Comparison of ENCODE assay signal across 11 cellular contexts in genomic region chr9:111938427-111938800, GRCh38. TPM values are rescaled to one million over a fixed set of nuclear protein-coding genes. Genes with fewer than 3 reads are reported as not detected.
A peak's percentile ranks its signal among the peaks of the same experiment; 100 is the strongest.
DNase-seq lines count a peak whose midpoint lies in the region; ATAC-seq and TF ChIP-seq lines count a peak whose summit lies in the region.
"Had no signal": no experiment of that assay in that cellular context is flagged by ENCODE, and none has a peak within 500 bp of the region (broad histone marks: within the 10 kb centered on the region; RNA-seq: fewer than 3 reads in every experiment).

No MANE protein-coding gene starts in this region.

- no peak for DNase-seq in activated T-helper 2 cell treated with anti-CD3 and anti-CD28 coated beads, Interferon-gamma antibody, Interleukin-2, Interleukin-4, amounts not matched to agents 10 μg/mL and 5 μg/mL and 100 μg/mL, durations not matched to agents 14 hours and 24 hours and 36 hours (ENCODE audit: low spot score)
- no peak for DNase-seq in naive thymus-derived CD8-positive, alpha-beta T cell
- DNase-seq in SW480 (ENCODE audit: low spot score) (no peak), islet precursor cell (no peak), anterior cingulate cortex (lab: John Stamatoyannopoulos, UW) (no peak)
- DNase-seq: midbrain, NCI-H1092 treated with DMSO at 0.1 percent for 48 hours had no signal

- H3K4me3 ChIP-seq in DOHH2 (ENCODE audit: low read length), result no peak overlapping the region

- H3K4me2 ChIP-seq in DOHH2 (ENCODE audit: low read length), result peak overlapping the region; percentile 30

- H3K27me3 Mint-ChIP-seq in activated T-helper 2 cell treated with anti-CD3 and anti-CD28 coated beads, Interferon-gamma antibody, Interleukin-2, Interleukin-4, amounts not matched to agents 10 μg/mL and 5 μg/mL and 100 μg/mL, durations not matched to agents 14 hours and 24 hours and 36 hours (ENCODE audit: low read depth), result no peaks in the 10 kb centered on the region
- no peaks in the 10 kb centered on the region for H3K27me3 Mint-ChIP-seq in naive thymus-derived CD8-positive, alpha-beta T cell

- H3K27me3 ChIP-seq in DOHH2 (ENCODE audit: control insufficient read depth, low read length), result no peaks in the 10 kb centered on the region
- H3K27me3 ChIP-seq: foreskin keratinocyte had no signal

- H3K27ac ChIP-seq in DOHH2 (ENCODE audit: low read depth, low read length), result no peak overlapping the region
- H3K27ac ChIP-seq: foreskin keratinocyte had no signal

- H3K9me2 ChIP-seq in DOHH2 (replicated peaks; ENCODE audit: control insufficient read depth, low read length), result no peaks in the 10 kb centered on the region

- peak; percentile 11 for ATAC-seq in GM19397 (IDR thresholded peaks at IDR 0.05; ENCODE audit: unreplicated experiment)
- no peak for ATAC-seq in naive thymus-derived CD8-positive, alpha-beta T cell
- no peak for ATAC-seq in HG03378 (IDR thresholded peaks at IDR 0.05; ENCODE audit: unreplicated experiment)
- ATAC-seq: foreskin keratinocyte had no signal

- H3K4me1 ChIP-seq in DOHH2 (ENCODE audit: control insufficient read depth, low read length), result peaks cover 14% of the 10 kb centered on the region
- H3K4me1 ChIP-seq: foreskin keratinocyte had no signal

- peaks cover 23% of the 10 kb centered on the region for H3K4me1 Mint-ChIP-seq in activated T-helper 2 cell treated with anti-CD3 and anti-CD28 coated beads, Interferon-gamma antibody, Interleukin-2, Interleukin-4, amounts not matched to agents 10 μg/mL and 5 μg/mL and 100 μg/mL, durations not matched to agents 14 hours and 24 hours and 36 hours (ENCODE audit: low read depth)
- H3K4me1 Mint-ChIP-seq in naive thymus-derived CD8-positive, alpha-beta T cell, result peaks cover 22 to 33% (median 31%) of the 10 kb centered on the region in 4 donors

- TF ChIP-seq CTCF in DOHH2 (IDR thresholded peaks at IDR 0.05; ENCODE audit: low read depth, low read length, poor library complexity, severe bottlenecking), result no peak

- H4K20me1 ChIP-seq in DOHH2 (ENCODE audit: control insufficient read depth, insufficient read depth, low read depth, low read length), result no peaks in the 10 kb centered on the region

- H3K79me2 ChIP-seq in DOHH2 (ENCODE audit: control insufficient read depth, low read length), result no peaks in the 10 kb centered on the region

- H3K9me3 Mint-ChIP-seq in activated T-helper 2 cell treated with anti-CD3 and anti-CD28 coated beads, Interferon-gamma antibody, Interleukin-2, Interleukin-4, amounts not matched to agents 10 μg/mL and 5 μg/mL and 100 μg/mL, durations not matched to agents 14 hours and 24 hours and 36 hours, result no peaks in the 10 kb centered on the region
- peaks cover 0 to 14% (median 0%) of the 10 kb centered on the region in 9 donors for H3K9me3 Mint-ChIP-seq in naive thymus-derived CD8-positive, alpha-beta T cell

- peak overlapping the region; percentile 1 for H3K4me3 Mint-ChIP-seq in activated T-helper 2 cell treated with anti-CD3 and anti-CD28 coated beads, Interferon-gamma antibody, Interleukin-2, Interleukin-4, amounts not matched to agents 10 μg/mL and 5 μg/mL and 100 μg/mL, durations not matched to agents 14 hours and 24 hours and 36 hours (ENCODE audit: low read depth)
- peak overlapping the region in 9 of 10 donors; percentile 17 to 80 (median 73) for H3K4me3 Mint-ChIP-seq in naive thymus-derived CD8-positive, alpha-beta T cell

- peaks cover 36% of the 10 kb centered on the region for H3K36me3 Mint-ChIP-seq in activated T-helper 2 cell treated with anti-CD3 and anti-CD28 coated beads, Interferon-gamma antibody, Interleukin-2, Interleukin-4, amounts not matched to agents 10 μg/mL and 5 μg/mL and 100 μg/mL, durations not matched to agents 14 hours and 24 hours and 36 hours (ENCODE audit: low read depth)
- peaks cover 0 to 22% (median 13%) of the 10 kb centered on the region in 3 donors for H3K36me3 Mint-ChIP-seq in naive thymus-derived CD8-positive, alpha-beta T cell

- H3K9me3 ChIP-seq in DOHH2 (ENCODE audit: control insufficient read depth, insufficient read depth, low read length), result no peaks in the 10 kb centered on the region

- POLR2A ChIA-PET in naive thymus-derived CD8-positive, alpha-beta T cell (lab: Charles Lee), result interaction anchor here (1.2 to 1.8 kb wide), 3 partner anchors 12 to 42 kb away, joined by 3 to 12 read pairs (median 8); partner anchors contain the start of gene UGCG

- H3F3A ChIP-seq in DOHH2 (ENCODE audit: control insufficient read depth, insufficient read depth), result 0 out of 2 replicates have a peak, but pooled peaks cover 2% of the 10 kb centered on the region

- peak overlapping the region; percentile 57 for H3K27ac Mint-ChIP-seq in activated T-helper 2 cell treated with anti-CD3 and anti-CD28 coated beads, Interferon-gamma antibody, Interleukin-2, Interleukin-4, amounts not matched to agents 10 μg/mL and 5 μg/mL and 100 μg/mL, durations not matched to agents 14 hours and 24 hours and 36 hours
- H3K27ac Mint-ChIP-seq in naive thymus-derived CD8-positive, alpha-beta T cell, result peak overlapping the region; percentile 28 to 90 (median 80)

- peaks cover 18% of the 10 kb centered on the region for H3K36me3 ChIP-seq in DOHH2 (ENCODE audit: control insufficient read depth, low read length)

- intact Hi-C loops in activated T-helper 2 cell treated with anti-CD3 and anti-CD28 coated beads, Interferon-gamma antibody, Interleukin-2, Interleukin-4, amounts not matched to agents 10 μg/mL and 5 μg/mL and 100 μg/mL, durations not matched to agents 14 hours and 24 hours and 36 hours (cut with micrococcal nuclease), result loop anchor here (1.0 to 2.0 kb wide), 3 partner anchors 14 to 54 kb away; no protein-coding TSS in a partner anchor

RNA-seq across cellular contexts. Expression of gene UGCG, which starts 41.8 kb away (rescaled TPM):
- 14.4 and 16.6 TPM in 2 replicates for total RNA-seq in activated T-helper 2 cell treated with anti-CD3 and anti-CD28 coated beads, Interferon-gamma antibody, Interleukin-2, Interleukin-4, amounts not matched to agents 10 μg/mL and 5 μg/mL and 100 μg/mL, durations not matched to agents 14 hours and 24 hours and 36 hours
- total RNA-seq in naive thymus-derived CD8-positive, alpha-beta T cell, result 10 to 100 TPM; 15.6 to 21.6 TPM
- polyA plus RNA-seq in naive thymus-derived CD8-positive, alpha-beta T cell, result 1 to 10 TPM; 5.7 to 7.8 (median 6.1) TPM
